In the genomic region with DNA sequence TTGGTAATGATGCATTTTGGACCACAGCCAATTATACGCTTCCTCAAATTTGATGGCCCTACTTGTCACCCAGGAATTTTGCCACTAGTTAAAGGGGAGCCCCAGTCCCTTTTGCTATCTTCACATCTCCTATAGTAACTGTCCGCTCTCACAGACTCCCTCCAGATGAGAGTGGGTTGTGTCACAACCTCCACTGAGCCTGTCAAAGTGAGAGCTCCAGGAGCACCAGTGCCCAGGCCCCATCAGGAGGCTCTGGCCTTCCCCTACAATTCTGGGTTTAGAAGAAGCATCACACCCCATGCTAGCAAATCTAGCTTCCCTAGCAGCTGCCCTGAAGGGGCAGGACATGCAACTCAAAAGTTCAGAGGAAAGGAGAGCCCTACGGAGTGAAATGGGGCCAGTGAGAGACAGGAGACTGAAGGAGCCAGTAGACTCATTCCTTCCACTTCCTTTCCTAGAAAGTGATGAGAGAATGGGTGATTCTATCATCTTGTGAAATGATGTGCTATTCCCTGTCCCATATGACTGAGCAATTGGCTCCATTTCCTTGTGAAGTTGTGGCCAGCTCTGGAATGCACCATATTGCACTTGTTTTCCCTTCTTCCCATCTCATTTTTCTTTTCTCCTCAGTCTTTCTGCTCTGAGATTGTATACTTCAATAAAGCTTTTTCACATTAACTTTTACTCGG, we compare ENCODE assay signal across 18 cellular contexts.
A peak's percentile ranks its signal among the peaks of the same experiment; 100 is the strongest.
DNase-seq lines count a peak whose midpoint lies in the region; TF ChIP-seq lines count a peak whose summit lies in the region.
"Had no signal": no experiment of that assay in that cellular context is flagged by ENCODE, and none has a peak within 500 bp of the region (broad histone marks: within the 10 kb centered on the region; RNA-seq: fewer than 3 reads in every experiment).

No MANE protein-coding gene starts in this region.

- in situ Hi-C loops in astrocyte of the spinal cord (cut with HindIII; ENCODE audit: low sequenced_read_pairs) (no loop called here), GM13976 (cut with MboI; ENCODE audit: low sequenced_read_pairs, unreplicated experiment) (no loop called here), GM13977 (cut with MboI; ENCODE audit: low pct_unique_long_range_greater_than_20kb, low sequenced_read_pairs, unreplicated experiment) (no loop called here)

- TF ChIP-seq CTCF in AG10803 (conservative IDR thresholded peaks at IDR 0.05; ENCODE audit: low read length) (no peak), astrocyte of the spinal cord (IDR thresholded peaks at IDR 0.05; ENCODE audit: low read depth, low read length) (no peak), GM13976 (IDR thresholded peaks at IDR 0.05; ENCODE audit: borderline replicate concordance, control extremely low read depth, extremely low read depth, insufficient read depth, missing control alignments) (no peak), GM13977 (IDR thresholded peaks at IDR 0.05; ENCODE audit: extremely low read depth, insufficient read depth, missing control alignments) (no peak)

- H3K4me3 ChIP-seq in AG10803 (ENCODE audit: low read length) = no peak overlapping the region
- H3K4me3 ChIP-seq in astrocyte of the spinal cord (ENCODE audit: low read depth, low read length) = no peak overlapping the region
- H3K4me3 ChIP-seq: upper lobe of right lung had no signal

- DNase-seq in AG10803 (ENCODE audit: low read depth) = peak; percentile 89
- peak; percentile 41 for DNase-seq in HS-5 (ENCODE audit: low read depth)
- DNase-seq in astrocyte of the spinal cord (ENCODE audit: low read depth, low spot score) = peak; percentile 69
- peak; percentile 68 for DNase-seq in kidney tubule cell (ENCODE audit: low spot score)
- DNase-seq in amygdala (lab: John Stamatoyannopoulos, UW) = no peak
- DNase-seq in DMS79 treated with DMSO at 0.1 percent for 48 hours (lab: John Stamatoyannopoulos, UW) = no peak
- no peak for DNase-seq in GM13976 (ENCODE audit: low spot score)
- no peak for DNase-seq in GM13977 (ENCODE audit: low spot score)
- DNase-seq: activated CD8-positive, alpha-beta memory T cell treated with anti-CD3 and anti-CD28 coated beads, Interleukin-2, amount 10 ng/mL, durations not matched to agents 7 days and 5 days; activated gamma-delta T cell treated with Interleukin-2 at 50 U/mL for 16 hours; C1 segment of cervical spinal cord; DND-41; endodermal cell; head of caudate nucleus; NCI-H2081; NCI-H774; stimulated activated CD4-positive, alpha-beta T cell treated with anti-CD3 and anti-CD28 coated beads, Interleukin-4, amount 100 ng/mL, for 24 hours; upper lobe of right lung had no signal

Comparison
In these comparisons a context has a peak if more than half of its experiments do, and no peak if none do; other contexts are left out.
1. DNase-seq: peak in AG10803 (single experiment), HS-5 (single experiment), astrocyte of the spinal cord (single experiment) and kidney tubule cell (single experiment); none in amygdala (0 of 56), DMS79 treated with DMSO at 0.1 percent for 48 hours (single experiment), GM13976 (single experiment) and GM13977 (single experiment).